In genomic region chr15:45393851-45394250, GRCh38 we compare ENCODE assay signal across 13 cellular contexts. TPM values are rescaled to one million over a fixed set of nuclear protein-coding genes. Genes with fewer than 3 reads are reported as not detected.
DNase-seq lines count a peak whose midpoint lies in the region; ATAC-seq and TF ChIP-seq lines count a peak whose summit lies in the region.
"Had no signal": no experiment of that assay in that cellular context is flagged by ENCODE, and none has a peak within 500 bp of the region (broad histone marks: within the 10 kb centered on the region; RNA-seq: fewer than 3 reads in every experiment).

No MANE protein-coding gene starts in this region.

- H3K4me1 ChIP-seq in left lung = peaks cover 0 to 8% of the 10 kb centered on the region in 2 donors
- peaks cover 34% of the 10 kb centered on the region for H3K4me1 ChIP-seq in suprapubic skin

- H3K36me3 ChIP-seq in left lung (no peaks in the 10 kb centered on the region), suprapubic skin (no peaks in the 10 kb centered on the region)
- H3K36me3 ChIP-seq: stomach had no signal

- H3K9me3 Mint-ChIP-seq in HFFc6 = no peaks in the 10 kb centered on the region
- H3K9me3 Mint-ChIP-seq: T-helper 2 cell treated with Interferon-gamma antibody and Interleukin-4, amounts not matched to agents 5 μg/mL and 100 μg/mL, for 36 hours had no signal

- H3K9me3 ChIP-seq in left lung (no peaks in the 10 kb centered on the region), suprapubic skin (no peaks in the 10 kb centered on the region)
- H3K9me3 ChIP-seq: stomach had no signal

- no peak overlapping the region for H3K27ac Mint-ChIP-seq in HFFc6
- H3K27ac Mint-ChIP-seq: T-helper 2 cell treated with Interferon-gamma antibody and Interleukin-4, amounts not matched to agents 5 μg/mL and 100 μg/mL, for 36 hours had no signal

- no peak overlapping the region for H3K4me3 Mint-ChIP-seq in HFFc6
- H3K4me3 Mint-ChIP-seq: T-helper 2 cell treated with Interferon-gamma antibody and Interleukin-4, amounts not matched to agents 5 μg/mL and 100 μg/mL, for 36 hours had no signal

- ATAC-seq in left lung (peak; percentile 24), GM19328 (IDR thresholded peaks at IDR 0.05; ENCODE audit: unreplicated experiment) (no peak)

- H3K36me3 Mint-ChIP-seq in HFFc6 (ENCODE audit: low read depth) = no peaks in the 10 kb centered on the region

- intact Hi-C loops in left lung (cut with DNase I) = loop anchor here in 1 of 2 donors (10.0 kb wide), 1 partner anchor 229 kb away; no protein-coding TSS in a partner anchor

- WGBS in suprapubic skin = 58% methylated on average over 3 of the region's 3 CpGs

- H3K27ac ChIP-seq in angular gyrus (ENCODE audit: low read depth, low read length) = peak overlapping the region; percentile 22
- H3K27ac ChIP-seq in left lung = no peak overlapping the region
- H3K27ac ChIP-seq in suprapubic skin = no peak overlapping the region
- H3K27ac ChIP-seq: stomach had no signal

- TF ChIP-seq EP300 in suprapubic skin (IDR thresholded peaks at IDR 0.05) = no peak

- TF ChIP-seq POLR2A in suprapubic skin (IDR thresholded peaks at IDR 0.05) = no peak

- peaks cover 4 to 9% of the 10 kb centered on the region in 2 donors for H3K27me3 ChIP-seq in left lung
- H3K27me3 ChIP-seq in suprapubic skin = no peaks in the 10 kb centered on the region

- H3K4me3 ChIP-seq in left lung (no peak overlapping the region), suprapubic skin (no peak overlapping the region)
- H3K4me3 ChIP-seq: stomach had no signal

- H3K27me3 Mint-ChIP-seq in HFFc6 (ENCODE audit: insufficient read depth) = peaks cover 20% of the 10 kb centered on the region

- DNase-seq in Daoy (ENCODE audit: low read depth) (peak; percentile 19), HFFc6 (peak; percentile 32), left lung (no peak), NCI-H187 (lab: John Stamatoyannopoulos, UW) (no peak), suprapubic skin (ENCODE audit: low spot score in 2 of 2) (no peak), Kasumi-1 (lab: John Stamatoyannopoulos, UW) (no peak)
- DNase-seq: amniotic stem cell, NCI-H1436, right cardiac atrium, stomach had no signal

- TF ChIP-seq CTCF in HFFc6 (IDR thresholded peaks at IDR 0.05) (peak; percentile 59), left lung (IDR thresholded peaks at IDR 0.05) (no peak), suprapubic skin (IDR thresholded peaks at IDR 0.05) (no peak)

- H3K4me1 Mint-ChIP-seq in HFFc6 (ENCODE audit: low read depth) = no peaks in the 10 kb centered on the region

RNA-seq across cellular contexts. Expression of gene GATM, which starts 15.5 kb away (rescaled TPM):
- total RNA-seq in Daoy (2014; rRNA removed; shearing (Covaris generic)) = 10.6 and 28.1 TPM in 2 replicates
- total RNA-seq in HFFc6 (2021; fragmentation: NEBNext Ultra II Directional; extraction: Animal tissue kit (Norgen Biotek cat#: 25700)) = under 1 TPM in 3 of 6 experiments, not detected in 3; 0.14 to 0.38 (median 0.14) TPM
- 1 to 10 TPM; 5.4 to 6.8 TPM for total RNA-seq in left lung
- 100 to 1,000 TPM; 159 to 195 (median 172) TPM for total RNA-seq in suprapubic skin

Comparison
In these comparisons a context has a peak if more than half of its experiments do, and no peak if none do; other contexts are left out.
1. DNase-seq: peak in Daoy (single experiment) and HFFc6 (single experiment); none in left lung (0 of 2), NCI-H187 (0 of 2), suprapubic skin (0 of 2) and Kasumi-1 (0 of 2).